Comparison of ENCODE assay signal across 16 cellular contexts in the genomic region with DNA sequence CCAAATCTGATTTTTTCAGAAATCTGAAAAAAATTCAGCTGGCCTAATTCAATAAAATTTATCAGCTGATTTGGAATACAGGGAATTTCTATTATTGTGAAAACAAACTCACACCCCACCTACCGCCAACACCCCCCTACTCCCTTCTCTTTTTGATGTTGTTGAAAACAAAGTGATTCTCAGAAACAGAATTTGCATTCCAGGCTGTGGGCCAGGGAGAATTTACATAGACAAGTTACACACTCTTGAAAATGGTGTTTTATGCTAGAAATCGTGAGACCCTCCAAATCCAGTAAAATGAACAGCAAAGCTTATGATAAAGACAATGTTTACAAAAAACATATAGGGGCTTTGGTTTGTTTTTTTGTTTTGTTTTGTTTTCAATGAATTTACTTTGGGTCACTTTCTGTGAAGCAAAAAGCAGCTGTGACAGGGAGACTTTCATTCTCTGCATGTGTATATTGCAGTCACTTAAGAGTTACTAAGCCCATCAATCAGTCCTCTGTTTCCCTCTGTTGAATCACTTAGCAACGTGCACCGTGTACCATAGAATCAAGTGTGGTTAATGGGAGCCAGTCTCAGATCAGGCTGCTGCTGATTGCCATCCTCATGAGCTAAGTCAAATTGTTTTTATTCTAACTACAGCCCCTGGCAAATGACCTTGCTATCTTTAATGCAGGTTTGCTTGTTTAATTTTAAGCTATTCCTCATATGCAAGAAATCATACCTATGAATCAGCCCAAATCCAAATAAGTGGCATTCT.
DNase-seq lines count a peak whose midpoint lies in the region; ATAC-seq and TF ChIP-seq lines count a peak whose summit lies in the region.
"Had no signal": no experiment of that assay in that cellular context is flagged by ENCODE, and none has a peak within 500 bp of the region (broad histone marks: within the 10 kb centered on the region; RNA-seq: fewer than 3 reads in every experiment).

No MANE protein-coding gene starts in this region.

- H3F3A ChIP-seq in smooth muscle cell (ENCODE audit: low read depth): no peaks in the 10 kb centered on the region

- H3K4me3 ChIP-seq in breast epithelium (no peak overlapping the region), fibroblast of mammary gland (ENCODE audit: control insufficient read depth, low read depth, low read length) (no peak overlapping the region), smooth muscle cell (no peak overlapping the region)
- H3K4me3 ChIP-seq: colonic mucosa, uterus had no signal

- no peaks in the 10 kb centered on the region for H3K9me3 Mint-ChIP-seq in MCF 10A (ENCODE audit: unreplicated experiment)
- H3K9me3 Mint-ChIP-seq: activated naive CD4-positive, alpha-beta T cell treated with anti-CD3 and anti-CD28 coated beads, Interleukin-2, amount 10 ng/mL, durations not matched to agents 7 days and 5 days had no signal

- no peaks in the 10 kb centered on the region for H4K20me1 ChIP-seq in smooth muscle cell (ENCODE audit: low read depth)

- TF ChIP-seq CTCF in MCF 10A (IDR thresholded peaks at IDR 0.05; ENCODE audit: unreplicated experiment): no peak
- no peak for TF ChIP-seq CTCF in breast epithelium (IDR thresholded peaks at IDR 0.05)
- no peak for TF ChIP-seq CTCF in fibroblast of mammary gland (conservative IDR thresholded peaks at IDR 0.05; ENCODE audit: control insufficient read depth, insufficient read depth, low read depth, low read length)
- no peak for TF ChIP-seq CTCF in smooth muscle cell (IDR thresholded peaks at IDR 0.05; ENCODE audit: borderline replicate concordance, insufficient read depth, poor library complexity, severe bottlenecking)

- H3K36me3 ChIP-seq in breast epithelium (no peaks in the 10 kb centered on the region), smooth muscle cell (ENCODE audit: low read depth) (peaks cover 6% of the 10 kb centered on the region)
- H3K36me3 ChIP-seq: colonic mucosa, uterus had no signal

- peaks cover 13% of the 10 kb centered on the region for H3K36me3 Mint-ChIP-seq in MCF 10A (ENCODE audit: insufficient read depth, unreplicated experiment)
- H3K36me3 Mint-ChIP-seq: activated naive CD4-positive, alpha-beta T cell treated with anti-CD3 and anti-CD28 coated beads, Interleukin-2, amount 10 ng/mL, durations not matched to agents 7 days and 5 days had no signal

- H3K4me1 ChIP-seq in breast epithelium (no peaks in the 10 kb centered on the region), smooth muscle cell (ENCODE audit: low read depth) (no peaks in the 10 kb centered on the region)
- H3K4me1 ChIP-seq: colonic mucosa, uterus had no signal

- no peak overlapping the region for H3K9ac ChIP-seq in smooth muscle cell (ENCODE audit: low read depth)

- H3K27ac ChIP-seq in breast epithelium (no peak overlapping the region), substantia nigra (ENCODE audit: low read depth, low read length, poor library complexity, severe bottlenecking) (peak overlapping the region; percentile 79), smooth muscle cell (ENCODE audit: low read depth) (no peak overlapping the region)
- H3K27ac ChIP-seq: colonic mucosa, uterus had no signal

- no peak overlapping the region for H2AFZ ChIP-seq in smooth muscle cell (ENCODE audit: low read depth)

- WGBS in smooth muscle cell (ENCODE audit: low lambda C conversion rate): 76% methylated on average over 4 of the region's 4 CpGs

- H3K4me3 Mint-ChIP-seq in MCF 10A (ENCODE audit: unreplicated experiment): no peak overlapping the region
- H3K4me3 Mint-ChIP-seq: activated naive CD4-positive, alpha-beta T cell treated with anti-CD3 and anti-CD28 coated beads, Interleukin-2, amount 10 ng/mL, durations not matched to agents 7 days and 5 days had no signal

- CTCF ChIA-PET in MCF 10A (lab: Yijun Ruan, JAX): interaction anchor here (0.6 to 2.1 kb wide), 15 partner anchors 9 to 1592 kb away, joined by 3 to 8 read pairs (median 3); partner anchors contain the start of gene ALCAM

- H3K4me2 ChIP-seq in smooth muscle cell: no peak overlapping the region

- peaks cover 27% of the 10 kb centered on the region for H3K79me2 ChIP-seq in smooth muscle cell (ENCODE audit: low read depth)

- no peak for ATAC-seq in HG02885 (IDR thresholded peaks at IDR 0.05; ENCODE audit: poor library complexity, unreplicated experiment)

- no TSS peak for BruUV-seq in MCF 10A (replicated peaks; lab: Mats Ljungman, UMichigan)

- H3K27me3 ChIP-seq in breast epithelium (no peaks in the 10 kb centered on the region), smooth muscle cell (ENCODE audit: low read depth) (no peaks in the 10 kb centered on the region)
- H3K27me3 ChIP-seq: colonic mucosa, uterus had no signal

- no peak for TF ChIP-seq POLR2A in breast epithelium (IDR thresholded peaks at IDR 0.05)

- POLR2A ChIA-PET in MCF 10A (lab: Yijun Ruan, JAX): interaction anchor here (0.6 to 1.7 kb wide), 7 partner anchors 12 to 765 kb away, joined by 3 to 8 read pairs (median 3); partner anchors contain the start of gene ALCAM

- intact Hi-C loops in MCF 10A (cut with micrococcal nuclease) (no loop called here), breast epithelium (cut with DNase I; ENCODE audit: low total_unique reads) (no loop called here)

- H3K9me3 ChIP-seq in breast epithelium (no peaks in the 10 kb centered on the region), smooth muscle cell (replicated peaks; ENCODE audit: low read depth) (no peaks in the 10 kb centered on the region)
- H3K9me3 ChIP-seq: colonic mucosa, uterus had no signal

- no peaks in the 10 kb centered on the region for H3K27me3 Mint-ChIP-seq in MCF 10A (ENCODE audit: insufficient read depth, unreplicated experiment)
- H3K27me3 Mint-ChIP-seq: activated naive CD4-positive, alpha-beta T cell treated with anti-CD3 and anti-CD28 coated beads, Interleukin-2, amount 10 ng/mL, durations not matched to agents 7 days and 5 days had no signal

- peaks cover 14% of the 10 kb centered on the region for H3K4me1 Mint-ChIP-seq in MCF 10A (ENCODE audit: insufficient read depth, unreplicated experiment)
- H3K4me1 Mint-ChIP-seq: activated naive CD4-positive, alpha-beta T cell treated with anti-CD3 and anti-CD28 coated beads, Interleukin-2, amount 10 ng/mL, durations not matched to agents 7 days and 5 days had no signal

- peak overlapping the region; percentile 7 for H3K27ac Mint-ChIP-seq in MCF 10A (ENCODE audit: low read depth, unreplicated experiment)
- H3K27ac Mint-ChIP-seq: activated naive CD4-positive, alpha-beta T cell treated with anti-CD3 and anti-CD28 coated beads, Interleukin-2, amount 10 ng/mL, durations not matched to agents 7 days and 5 days had no signal

- DNase-seq in MCF 10A (ENCODE audit: unreplicated experiment) (no peak), breast epithelium (ENCODE audit: low spot score in 2 of 2) (no peak), NCI-H774 (lab: John Stamatoyannopoulos, UW) (peak; percentile 64), fibroblast of mammary gland (ENCODE audit: low read depth) (peak; percentile 49), substantia nigra (lab: John Stamatoyannopoulos, UW) (peak in 21 of 49 donors; percentile 8 to 68 (median 18)), smooth muscle cell (lab: John Stamatoyannopoulos, UW; ENCODE audit: unreplicated experiment) (no peak), activated T-cell treated with anti-CD3 and anti-CD28 coated beads for 4 hours (no peak)
- DNase-seq: activated CD4-positive, alpha-beta T cell treated with anti-CD3 and anti-CD28 coated beads, Interleukin-2, amount 50 U/mL, for 4 hours; activated naive CD4-positive, alpha-beta T cell treated with anti-CD3 and anti-CD28 coated beads, Interleukin-2, amount 10 ng/mL, durations not matched to agents 7 days and 5 days; colonic mucosa; DND-41; foreskin melanocyte; KBM-7; T-helper 2 cell; uterus had no signal

Comparison
In these comparisons a context has a peak if more than half of its experiments do, and no peak if none do; other contexts are left out.
1. DNase-seq: peak in NCI-H774 (single experiment) and fibroblast of mammary gland (single experiment); none in MCF 10A (single experiment), breast epithelium (0 of 2), smooth muscle cell (single experiment) and activated T-cell treated with anti-CD3 and anti-CD28 coated beads for 4 hours (single experiment).